ENCODE assay signal across 8 cellular contexts in genomic region chr18:79378416-79379250, GRCh38. TPM values are rescaled to one million over a fixed set of nuclear protein-coding genes. Genes with fewer than 3 reads are reported as not detected.
DNase-seq lines count a peak whose midpoint lies in the region; ATAC-seq and TF ChIP-seq lines count a peak whose summit lies in the region.

No MANE protein-coding gene starts in this region.

- H4K20me1 ChIP-seq in DOHH2 (ENCODE audit: control insufficient read depth, insufficient read depth, low read depth, low read length): peaks cover 3% of the 10 kb centered on the region; the same call in 1 of the 2 replicates

- TF ChIP-seq CTCF in DOHH2 (IDR thresholded peaks at IDR 0.05; ENCODE audit: low read depth, low read length, poor library complexity, severe bottlenecking) (peak; percentile 91), liver (IDR thresholded peaks at IDR 0.05; ENCODE audit: low read depth, low read length, missing input control) (peak; percentile 79)

- peaks cover 11% of the 10 kb centered on the region for H3K4me1 ChIP-seq in DOHH2 (ENCODE audit: control insufficient read depth, low read length)
- H3K4me1 ChIP-seq in liver (ENCODE audit: control insufficient read depth in 4 of 4, insufficient read depth in 4 of 4, low read length in 3 of 4): no peaks in the 10 kb centered on the region

- H3K27me3 ChIP-seq in DOHH2 (ENCODE audit: control insufficient read depth, low read length) (no peaks in the 10 kb centered on the region), liver (ENCODE audit: control insufficient read depth in 4 of 4, insufficient read depth in 4 of 4, low read length in 3 of 4) (no peaks in the 10 kb centered on the region)

- TF ChIP-seq RAD21 in liver (IDR thresholded peaks at IDR 0.05): peak; percentile 78 to 88

- no peaks in the 10 kb centered on the region for H3F3A ChIP-seq in DOHH2 (ENCODE audit: control insufficient read depth, insufficient read depth)

- H3K27ac ChIP-seq in DOHH2 (ENCODE audit: low read depth, low read length) (no peak overlapping the region), liver (ENCODE audit: low read depth in 1 of 2, low read length in 2 of 2) (no peak overlapping the region)

- ATAC-seq in GM21737 (IDR thresholded peaks at IDR 0.05; ENCODE audit: unreplicated experiment): peak; percentile 79

- H3K79me2 ChIP-seq in DOHH2 (ENCODE audit: control insufficient read depth, low read length): no peaks in the 10 kb centered on the region

- H3K4me2 ChIP-seq in DOHH2 (ENCODE audit: low read length): no peak overlapping the region

- DNase-seq in M059J (ENCODE audit: low read depth) (peak; percentile 23), dermis blood vessel endothelial cell (peak; percentile 88), NCI-H748 (lab: John Stamatoyannopoulos, UW; ENCODE audit: unreplicated experiment) (no peak)
- DNase-seq in activated CD4-positive, alpha-beta T cell treated with anti-CD3 and anti-CD28 coated beads, Interleukin-2, amount 50 U/mL, for 4 hours: peak; percentile 81
- DNase-seq in stimulated activated CD4-positive, alpha-beta T cell treated with anti-CD3 and anti-CD28 coated beads, TNF-alpha, amount 100 ng/mL, for 1 hour (ENCODE audit: low read depth in 3 of 3, low spot score in 1 of 3): peak in 2 of 3 donors; percentile 73 to 83

- H3K9me3 ChIP-seq in DOHH2 (ENCODE audit: control insufficient read depth, insufficient read depth, low read length) (no peaks in the 10 kb centered on the region), liver (ENCODE audit: control insufficient read depth in 4 of 4, low read length in 3 of 4) (no peaks in the 10 kb centered on the region)

- H3K9ac ChIP-seq in liver (ENCODE audit: low read depth in 1 of 2, low read length in 2 of 2): no peak overlapping the region

- WGBS in liver: 59% methylated on average over 49 of the region's 49 CpGs

- H3K4me3 ChIP-seq in DOHH2 (ENCODE audit: low read length): no peak overlapping the region
- H3K4me3 ChIP-seq in liver (ENCODE audit: low read depth in 1 of 3, low read length in 3 of 3): no peak overlapping the region

- H3K36me3 ChIP-seq in DOHH2 (ENCODE audit: control insufficient read depth, low read length): no peaks in the 10 kb centered on the region
- peaks cover 4 to 14% (median 7%) of the 10 kb centered on the region in 4 donors for H3K36me3 ChIP-seq in liver (ENCODE audit: control insufficient read depth in 4 of 4, insufficient read depth in 3 of 4, low read depth in 1 of 4, low read length in 3 of 4)

- H3K9me2 ChIP-seq in DOHH2 (replicated peaks; ENCODE audit: control insufficient read depth, low read length): no peaks in the 10 kb centered on the region

TF ChIP-seq in liver, 16 proteins besides CTCF, POLR2A, EP300 and RAD21:
- TF ChIP-seq JUND (IDR thresholded peaks at IDR 0.05) (no peak), YY1 (IDR thresholded peaks at IDR 0.05) (no peak), REST (IDR thresholded peaks at IDR 0.05) (no peak), HNF4A (conservative IDR thresholded peaks at IDR 0.05) (no peak), NR2F2 (IDR thresholded peaks at IDR 0.05) (no peak), SP1 (IDR thresholded peaks at IDR 0.05) (no peak), FOXA2 (IDR thresholded peaks at IDR 0.05) (no peak), RXRA (IDR thresholded peaks at IDR 0.05) (no peak), HNF4G (IDR thresholded peaks at IDR 0.05) (no peak), TAF1 (conservative IDR thresholded peaks at IDR 0.05) (no peak), FOXA1 (IDR thresholded peaks at IDR 0.05) (no peak)
- TF ChIP-seq, protein P1, sequence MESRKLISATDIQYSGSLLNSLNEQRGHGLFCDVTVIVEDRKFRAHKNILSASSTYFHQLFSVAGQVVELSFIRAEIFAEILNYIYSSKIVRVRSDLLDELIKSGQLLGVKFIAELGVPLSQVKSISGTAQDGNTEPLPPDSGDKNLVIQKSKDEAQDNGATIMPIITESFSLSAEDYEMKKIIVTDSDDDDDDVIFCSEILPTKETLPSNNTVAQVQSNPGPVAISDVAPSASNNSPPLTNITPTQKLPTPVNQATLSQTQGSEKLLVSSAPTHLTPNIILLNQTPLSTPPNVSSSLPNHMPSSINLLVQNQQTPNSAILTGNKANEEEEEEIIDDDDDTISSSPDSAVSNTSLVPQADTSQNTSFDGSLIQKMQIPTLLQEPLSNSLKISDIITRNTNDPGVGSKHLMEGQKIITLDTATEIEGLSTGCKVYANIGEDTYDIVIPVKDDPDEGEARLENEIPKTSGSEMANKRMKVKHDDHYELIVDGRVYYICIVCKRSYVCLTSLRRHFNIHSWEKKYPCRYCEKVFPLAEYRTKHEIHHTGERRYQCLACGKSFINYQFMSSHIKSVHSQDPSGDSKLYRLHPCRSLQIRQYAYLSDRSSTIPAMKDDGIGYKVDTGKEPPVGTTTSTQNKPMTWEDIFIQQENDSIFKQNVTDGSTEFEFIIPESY (IDR thresholded peaks at IDR 0.05): no peak
- TF ChIP-seq, protein P2, sequence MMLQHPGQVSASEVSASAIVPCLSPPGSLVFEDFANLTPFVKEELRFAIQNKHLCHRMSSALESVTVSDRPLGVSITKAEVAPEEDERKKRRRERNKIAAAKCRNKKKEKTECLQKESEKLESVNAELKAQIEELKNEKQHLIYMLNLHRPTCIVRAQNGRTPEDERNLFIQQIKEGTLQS (IDR thresholded peaks at IDR 0.05): no peak
- TF ChIP-seq, protein P3, sequence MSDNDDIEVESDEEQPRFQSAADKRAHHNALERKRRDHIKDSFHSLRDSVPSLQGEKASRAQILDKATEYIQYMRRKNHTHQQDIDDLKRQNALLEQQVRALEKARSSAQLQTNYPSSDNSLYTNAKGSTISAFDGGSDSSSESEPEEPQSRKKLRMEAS (IDR thresholded peaks at IDR 0.05): no peak
TF ChIP-seq in liver: peak in this region for 0.

RNA-seq across cellular contexts. Expression of gene NFATC1, which starts 17.1 kb away (rescaled TPM):
- 0.59 and 0.79 TPM in 2 replicates for total RNA-seq in M059J (2014; rRNA removed; shearing (Covaris generic))
- total RNA-seq in dermis blood vessel endothelial cell (17.0 and 19.3 TPM in 2 replicates), liver (1 to 10 TPM; 1.6 to 2.2 TPM)
- polyA plus RNA-seq in liver: 1 to 10 TPM in 1 of 2 donors, under 1 TPM in 1; 0.57 to 1.1 TPM
